In genomic region chr14:72332871-72333270, GRCh38 we compare ENCODE assay signal across 14 cellular contexts.
DNase-seq lines count a peak whose midpoint lies in the region; ATAC-seq and TF ChIP-seq lines count a peak whose summit lies in the region.
"Had no signal": no experiment of that assay in that cellular context is flagged by ENCODE, and none has a peak within 500 bp of the region (broad histone marks: within the 10 kb centered on the region; RNA-seq: fewer than 3 reads in every experiment).

No MANE protein-coding gene starts in this region.

- H3K4me3 ChIP-seq in GM23338 (no peak overlapping the region), dorsolateral prefrontal cortex (no peak overlapping the region)
- H3K4me3 ChIP-seq: BLaER1 treated with 17β-estradiol and CSF1 and Interleukin-3, amounts not matched to agents 10 nM and 100 nM; GM12878 had no signal

- H3K4me3 Mint-ChIP-seq in GM23338 (no peak overlapping the region), osteocyte (ENCODE audit: unreplicated experiment) (no peak overlapping the region)
- H3K4me3 Mint-ChIP-seq: CD4-positive, CD25-positive, alpha-beta regulatory T cell had no signal

- no peaks in the 10 kb centered on the region for H3K36me3 ChIP-seq in GM23338 (ENCODE audit: insufficient read depth)
- H3K36me3 ChIP-seq: BLaER1 treated with 17β-estradiol and CSF1 and Interleukin-3, amounts not matched to agents 10 nM and 100 nM had no signal

- H3K9me3 Mint-ChIP-seq in GM23338 (peaks cover under 1% of the 10 kb centered on the region; the same call in 1 of the 3 replicates), osteocyte (ENCODE audit: unreplicated experiment) (peaks cover 4% of the 10 kb centered on the region)

- no peak overlapping the region for H3K4me2 ChIP-seq in GM23338
- H3K4me2 ChIP-seq: BLaER1 treated with 17β-estradiol and CSF1 and Interleukin-3, amounts not matched to agents 10 nM and 100 nM had no signal

- DNase-seq in GM23338 (ENCODE audit: low spot score): no peak
- peak; percentile 15 for DNase-seq in HT1080 (ENCODE audit: low read depth)
- DNase-seq in dorsolateral prefrontal cortex: no peak
- DNase-seq in osteocyte (ENCODE audit: extremely low spot score, unreplicated experiment): peak; percentile 71
- no peak for DNase-seq in hypothalamus (lab: John Stamatoyannopoulos, UW)
- DNase-seq in NCI-H2029 (lab: John Stamatoyannopoulos, UW): no peak
- DNase-seq in GM20000 (ENCODE audit: low spot score): no peak
- DNase-seq: ACHN; CD4-positive, CD25-positive, alpha-beta regulatory T cell; DMS79 had no signal

- H3K27ac ChIP-seq in GM23338 (ENCODE audit: low read depth): no peak overlapping the region
- H3K27ac ChIP-seq in dorsolateral prefrontal cortex: peak overlapping the region in 39 of 59 donors; percentile 7 to 76 (median 38)
- H3K27ac ChIP-seq: BLaER1 treated with 17β-estradiol and CSF1 and Interleukin-3, amounts not matched to agents 10 nM and 100 nM had no signal

- TF ChIP-seq CTCF in GM23338 (conservative IDR thresholded peaks at IDR 0.05; ENCODE audit: low read depth in 2 of 2) (no peak), dorsolateral prefrontal cortex (IDR thresholded peaks at IDR 0.05 in 54 of 56, conservative IDR thresholded peaks at IDR 0.05 in 2 of 56; ENCODE audit: low read depth in 1 of 56, partially characterized antibody in 56 of 56) (no peak), osteocyte (IDR thresholded peaks at IDR 0.05) (no peak), GM20000 (IDR thresholded peaks at IDR 0.05; ENCODE audit: extremely low read depth, missing control alignments) (no peak)

- H3K27me3 Mint-ChIP-seq in GM23338 (ENCODE audit: insufficient read depth, low read depth, poor library complexity) (peaks cover 6% of the 10 kb centered on the region), osteocyte (ENCODE audit: unreplicated experiment) (no peaks in the 10 kb centered on the region)

- H3F3A ChIP-seq in GM23338 (replicated peaks; ENCODE audit: low read depth): no peaks in the 10 kb centered on the region

- no peaks in the 10 kb centered on the region for H3K4me1 ChIP-seq in GM23338 (ENCODE audit: insufficient read depth)
- H3K4me1 ChIP-seq: BLaER1 treated with 17β-estradiol and CSF1 and Interleukin-3, amounts not matched to agents 10 nM and 100 nM had no signal

- H2AFZ ChIP-seq in GM23338: no peak overlapping the region

- H3K36me3 Mint-ChIP-seq in GM23338 (ENCODE audit: low read depth) (0 out of 3 replicates have a peak, but pooled peaks cover 3% of the 10 kb centered on the region), osteocyte (ENCODE audit: unreplicated experiment) (no peaks in the 10 kb centered on the region)
- H3K36me3 Mint-ChIP-seq: CD4-positive, CD25-positive, alpha-beta regulatory T cell had no signal

- intact Hi-C loops in dorsolateral prefrontal cortex (cut with DNase I): no loop called here

- peak; percentile 49 for ATAC-seq in GM23338
- ATAC-seq: GM12878, HCT116, HepG2 had no signal

- H3K9me2 ChIP-seq in GM23338 (ENCODE audit: insufficient read depth): peaks cover 16% of the 10 kb centered on the region

- H3K27me3 ChIP-seq in GM23338 (ENCODE audit: insufficient read depth): no peaks in the 10 kb centered on the region
- H3K27me3 ChIP-seq in dorsolateral prefrontal cortex: peaks cover 0 to 3% (median 0%) of the 10 kb centered on the region in 45 donors

- no peaks in the 10 kb centered on the region for H4K20me1 ChIP-seq in GM23338 (replicated peaks; ENCODE audit: insufficient read depth)
- H4K20me1 ChIP-seq: BLaER1 treated with 17β-estradiol and CSF1 and Interleukin-3, amounts not matched to agents 10 nM and 100 nM had no signal

- H3K4me1 Mint-ChIP-seq in GM23338 (peaks cover 28% of the 10 kb centered on the region), osteocyte (ENCODE audit: unreplicated experiment) (no peaks in the 10 kb centered on the region)
- H3K4me1 Mint-ChIP-seq: CD4-positive, CD25-positive, alpha-beta regulatory T cell had no signal

- H3K27ac Mint-ChIP-seq in GM23338 (no peak overlapping the region), osteocyte (ENCODE audit: unreplicated experiment) (no peak overlapping the region)
- H3K27ac Mint-ChIP-seq: CD4-positive, CD25-positive, alpha-beta regulatory T cell had no signal

- H3K79me2 ChIP-seq in GM23338 (replicated peaks; ENCODE audit: insufficient read depth): no peaks in the 10 kb centered on the region

TF ChIP-seq in GM23338, 12 proteins besides CTCF, POLR2A, EP300 and RAD21 (continues in another document):
- TF ChIP-seq ETS1 (IDR thresholded peaks at IDR 0.05) (no peak), ZNF462 (CRISPR knock-in tag; IDR thresholded peaks at IDR 0.05) (no peak), ZNF331 (CRISPR knock-in tag; IDR thresholded peaks at IDR 0.05; ENCODE audit: low read depth) (no peak), POLR2AphosphoS5 (IDR thresholded peaks at IDR 0.05; ENCODE audit: low read depth) (no peak), NANOG (IDR thresholded peaks at IDR 0.05; ENCODE audit: borderline replicate concordance) (no peak), CREB1 (CRISPR knock-in tag; IDR thresholded peaks at IDR 0.05; ENCODE audit: low read depth) (no peak), EZH2phosphoT487 (IDR thresholded peaks at IDR 0.05; ENCODE audit: unreplicated experiment) (no peak), JUNB (IDR thresholded peaks at IDR 0.05; ENCODE audit: unreplicated experiment) (no peak)

Comparison
In these comparisons a context has a peak if more than half of its experiments do, and no peak if none do; other contexts are left out.
1. DNase-seq: peak in HT1080 (single experiment) and osteocyte (single experiment); none in GM23338 (single experiment), dorsolateral prefrontal cortex (0 of 10), hypothalamus (0 of 51), NCI-H2029 (single experiment) and GM20000 (single experiment).